Comparison of ENCODE assay signal across 9 cellular contexts in genomic region chr4:89298160-89298559, GRCh38. TPM values are rescaled to one million over a fixed set of nuclear protein-coding genes. Genes with fewer than 3 reads are reported as not detected.
DNase-seq lines count a peak whose midpoint lies in the region; ATAC-seq and TF ChIP-seq lines count a peak whose summit lies in the region.
"Had no signal": no experiment of that assay in that cellular context is flagged by ENCODE, and none has a peak within 500 bp of the region (broad histone marks: within the 10 kb centered on the region; RNA-seq: fewer than 3 reads in every experiment).

No MANE protein-coding gene starts in this region.

- H3K4me3 ChIP-seq in epithelial cell of proximal tubule (ENCODE audit: low read depth, low read length) (peak overlapping the region; percentile 60), GM23248 (no peak overlapping the region)

- no peak for TF ChIP-seq CTCF in epithelial cell of proximal tubule (conservative IDR thresholded peaks at IDR 0.05; ENCODE audit: low read depth, low read length)

- H4K20me1 ChIP-seq in GM23248 (ENCODE audit: insufficient read depth): no peaks in the 10 kb centered on the region

- H3K9me2 ChIP-seq in GM23248 (ENCODE audit: insufficient read depth): no peaks in the 10 kb centered on the region

- H2AFZ ChIP-seq in GM23248: no peak overlapping the region

- H3K9ac ChIP-seq in GM23248: no peak overlapping the region

- no peaks in the 10 kb centered on the region for H3K27me3 Mint-ChIP-seq in activated T-cell treated with anti-CD3 and anti-CD28 coated beads, Interleukin-2, amount 50 U/mL, for 24 hours

- H3K27ac ChIP-seq in KOPT-K1 (ENCODE audit: low read depth, low read length, poor library complexity, severe bottlenecking) (peak overlapping the region; percentile 66), GM23248 (no peak overlapping the region)

- no peaks in the 10 kb centered on the region for H3K36me3 ChIP-seq in KOPT-K1 (ENCODE audit: insufficient read depth, low read length)
- H3K36me3 ChIP-seq in GM23248 (ENCODE audit: low read depth): no peaks in the 10 kb centered on the region

- H3K27ac Mint-ChIP-seq in activated T-cell treated with anti-CD3 and anti-CD28 coated beads, Interleukin-2, amount 50 U/mL, for 24 hours: peak overlapping the region; percentile 93

- no peak for DNase-seq in activated T-cell treated with anti-CD3 and anti-CD28 coated beads, Interleukin-2, amount 50 U/mL, for 24 hours
- no peak for DNase-seq in activated T-cell treated with anti-CD3 and anti-CD28 coated beads, Interleukin-2, amount 50 U/mL, for 48 hours
- DNase-seq in epithelial cell of proximal tubule (ENCODE audit: low read depth) (no peak), GM23248 (no peak)
- DNase-seq in stimulated activated naive CD8-positive, alpha-beta T cell treated with anti-CD3 and anti-CD28 coated beads, Interleukin-15, Interleukin-2, amounts not matched to agents 100 U/mL and 50 U/mL, for 24 hours: peak; percentile 32

- H3K27me3 ChIP-seq in GM23248 (replicated peaks; ENCODE audit: insufficient read depth): no peaks in the 10 kb centered on the region

- peak; percentile 9 for ATAC-seq in stimulated activated naive CD8-positive, alpha-beta T cell treated with anti-CD3 and anti-CD28 coated beads, Interleukin-15, Interleukin-2, amounts not matched to agents 100 U/mL and 50 U/mL, for 24 hours
- no peak for ATAC-seq in HG03025 (IDR thresholded peaks at IDR 0.05; ENCODE audit: low FRiP score, unreplicated experiment)
- no peak for ATAC-seq in GM18519 (IDR thresholded peaks at IDR 0.05; ENCODE audit: low FRiP score, unreplicated experiment)

- H3K79me2 ChIP-seq in GM23248 (ENCODE audit: insufficient read depth): no peaks in the 10 kb centered on the region

- in situ Hi-C loops in GM23248 (cut with MboI): no loop called here

- 60 to 63% methylated on average over 2 of the region's 2 CpGs for whole genome bisulfite sequencing in GM23248 (ENCODE audit: low coverage in 1 of 2, low lambda C conversion rate in 2 of 2, missing lambda C conversion rate in 2 of 2), 2 experiments

- H3K4me3 Mint-ChIP-seq in activated T-cell treated with anti-CD3 and anti-CD28 coated beads, Interleukin-2, amount 50 U/mL, for 24 hours: peak overlapping the region; percentile 64

- H3F3A ChIP-seq in GM23248 (ENCODE audit: insufficient read depth): no peaks in the 10 kb centered on the region

- H3K4me2 ChIP-seq in GM23248 (ENCODE audit: unreplicated experiment): no peak overlapping the region

- H3K36me3 Mint-ChIP-seq in activated T-cell treated with anti-CD3 and anti-CD28 coated beads, Interleukin-2, amount 50 U/mL, for 24 hours (ENCODE audit: low read depth): peaks cover 5% of the 10 kb centered on the region

- H3K9me3 ChIP-seq in KOPT-K1 (ENCODE audit: insufficient read depth, low read length, poor library complexity, severe bottlenecking) (no peaks in the 10 kb centered on the region), GM23248 (ENCODE audit: low read depth) (no peaks in the 10 kb centered on the region)

- no peaks in the 10 kb centered on the region for H3K9me3 Mint-ChIP-seq in activated T-cell treated with anti-CD3 and anti-CD28 coated beads, Interleukin-2, amount 50 U/mL, for 24 hours

- peaks cover 90% of the 10 kb centered on the region for H3K4me1 Mint-ChIP-seq in activated T-cell treated with anti-CD3 and anti-CD28 coated beads, Interleukin-2, amount 50 U/mL, for 24 hours (ENCODE audit: low read depth)

- H3K4me1 ChIP-seq in GM23248 (ENCODE audit: insufficient read depth): peaks cover 13% of the 10 kb centered on the region

RNA-seq across cellular contexts. Expression of gene GPRIN3, which starts 9.4 kb away (rescaled TPM):
- total RNA-seq in epithelial cell of proximal tubule: 0.94 and 2.0 TPM in 2 replicates
- total RNA-seq in GM23248 (2014; rRNA removed; shearing (Covaris generic)): not detected in 2 replicates
- 0.01 and 0.05 TPM in 2 replicates for polyA plus RNA-seq in GM23248 (2016; fragmentation: Nextera tagmentation; extraction: Ambion mirVana)
- polyA plus RNA-seq: BJ had no signal
